Comparison of ENCODE assay signal across 8 cellular contexts in the genomic region with DNA sequence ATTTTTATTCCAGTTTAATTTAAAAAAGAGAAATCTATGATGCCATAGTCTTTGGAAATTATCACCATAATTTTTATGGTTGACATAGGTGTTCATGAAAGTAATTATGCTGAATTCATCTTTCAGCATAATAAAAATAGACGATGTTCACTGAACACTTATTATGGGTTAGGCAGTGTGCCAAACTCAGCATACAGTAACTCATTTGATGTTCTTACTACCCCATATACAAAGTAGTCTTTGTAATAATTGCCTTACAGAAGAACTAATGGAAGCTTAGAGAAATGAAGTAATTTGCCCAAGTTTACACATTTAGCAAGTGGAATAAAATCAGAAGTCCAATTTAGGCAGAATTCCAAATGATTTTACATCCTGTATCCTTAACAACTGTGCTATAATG.
"Had no signal": no experiment of that assay in that cellular context is flagged by ENCODE, and none has a peak within 500 bp of the region (broad histone marks: within the 10 kb centered on the region; RNA-seq: fewer than 3 reads in every experiment).

No MANE protein-coding gene starts in this region.

- DNase-seq: GM23248, GOT3, H7, HFFc6, IMR-90, KG1 had no signal

- ATAC-seq: HCT116, K562 had no signal
